In the genomic region with DNA sequence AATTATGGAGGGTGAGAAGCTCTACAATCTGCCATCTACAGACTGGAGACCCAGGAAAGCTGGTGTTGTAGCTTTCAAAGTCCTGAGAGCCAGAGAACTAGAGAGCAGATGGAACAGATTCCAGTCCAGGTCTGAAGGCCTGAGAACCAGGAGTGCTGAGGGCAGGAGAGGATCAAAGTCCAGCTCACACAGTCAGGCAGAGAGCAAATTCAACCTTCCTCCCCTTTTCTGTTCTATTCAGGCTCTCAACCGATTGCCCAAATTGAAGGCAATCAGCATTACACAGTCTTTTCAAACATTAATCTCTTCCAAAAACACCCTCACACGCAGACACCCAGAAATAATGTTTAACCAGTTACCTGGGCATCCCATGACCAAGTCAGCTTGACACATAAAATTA, we compare ENCODE assay signal across 17 cellular contexts. TPM values are rescaled to one million over a fixed set of nuclear protein-coding genes. Genes with fewer than 3 reads are reported as not detected.
DNase-seq lines count a peak whose midpoint lies in the region; ATAC-seq, FAIRE-seq and TF ChIP-seq lines count a peak whose summit lies in the region.
"Had no signal": no experiment of that assay in that cellular context is flagged by ENCODE, and none has a peak within 500 bp of the region (broad histone marks: within the 10 kb centered on the region; RNA-seq: fewer than 3 reads in every experiment).

No MANE protein-coding gene starts in this region.

- no peak for TF ChIP-seq CTCF in body of pancreas (IDR thresholded peaks at IDR 0.05)
- TF ChIP-seq CTCF in mucosa of descending colon (IDR thresholded peaks at IDR 0.05) = no peak
- TF ChIP-seq CTCF in transverse colon (IDR thresholded peaks at IDR 0.05) = no peak
- TF ChIP-seq CTCF in adrenal gland (IDR thresholded peaks at IDR 0.05) = no peak

- TF ChIP-seq POLR2A in body of pancreas (IDR thresholded peaks at IDR 0.05) (peak in 2 of 3 donors; percentile 21 to 38), transverse colon (IDR thresholded peaks at IDR 0.05) (peak; percentile 43), adrenal gland (IDR thresholded peaks at IDR 0.05) (no peak), H54 (IDR thresholded peaks at IDR 0.05; ENCODE audit: low read depth, low read length) (no peak)

- no peaks in the 10 kb centered on the region for H3K27me3 ChIP-seq in body of pancreas
- peaks cover 40% of the 10 kb centered on the region for H3K27me3 ChIP-seq in transverse colon
- peaks cover 39% of the 10 kb centered on the region for H3K27me3 ChIP-seq in adrenal gland
- H3K27me3 ChIP-seq: BE2C had no signal

- H3K9me3 ChIP-seq in body of pancreas (no peaks in the 10 kb centered on the region), mucosa of descending colon (no peaks in the 10 kb centered on the region), transverse colon (no peaks in the 10 kb centered on the region), adrenal gland (replicated peaks in 1 of 3) (no peaks in the 10 kb centered on the region)
- H3K9me3 ChIP-seq: A549, BE2C had no signal

- intact Hi-C loops in body of pancreas (cut with DNase I) = no loop called here
- intact Hi-C loops in left colon (cut with DNase I, micrococcal nuclease) = no loop called here
- intact Hi-C loops in mucosa of descending colon (cut with DNase I, micrococcal nuclease) = no loop called here
- intact Hi-C loops in transverse colon (cut with DNase I; ENCODE audit: low total_unique reads) = no loop called here
- intact Hi-C loops in adrenal gland (cut with DNase I) = no loop called here

- peak; percentile 71 to 84 (median 76) for DNase-seq in body of pancreas
- peak in 1 of 2 donors; percentile 57 for DNase-seq in left colon
- DNase-seq in mucosa of descending colon = peak in 2 of 3 donors; percentile 30 to 60
- no peak for DNase-seq in transverse colon
- no peak for DNase-seq in NK-92 treated with Interleukin-12 subunit alpha and Interleukin-12 subunit beta, amount 100 ng/mL, for 24 hours (lab: John Stamatoyannopoulos, UW)
- DNase-seq in adrenal gland = no peak
- no peak for DNase-seq in COLO829 (ENCODE audit: low spot score)
- DNase-seq in H54 (ENCODE audit: insufficient read length, low spot score) = no peak
- DNase-seq: BE2C; CD4-positive, alpha-beta memory T cell; COR-L47; GM23248; H9 had no signal

- H3K27ac ChIP-seq in body of pancreas (peak overlapping the region in 3 of 4 donors; percentile 55 to 98 (median 96)), transverse colon (peak overlapping the region; percentile 5 to 93 (median 90)), adrenal gland (no peak overlapping the region)
- H3K27ac ChIP-seq: A549, GM23248 had no signal

- no peak for TF ChIP-seq EP300 in transverse colon (IDR thresholded peaks at IDR 0.05; ENCODE audit: low read depth)

- H3K4me1 ChIP-seq in body of pancreas = peaks cover 41% of the 10 kb centered on the region
- H3K4me1 ChIP-seq in mucosa of descending colon (ENCODE audit: low read depth) = peaks cover 10% of the 10 kb centered on the region
- H3K4me1 ChIP-seq in transverse colon = peaks cover 0 to 27% (median 13%) of the 10 kb centered on the region in 4 donors
- H3K4me1 ChIP-seq in adrenal gland (replicated peaks in 1 of 2) = no peaks in the 10 kb centered on the region
- H3K4me1 ChIP-seq: A549, BE2C had no signal

- no peaks in the 10 kb centered on the region for H3K36me3 ChIP-seq in body of pancreas (replicated peaks in 1 of 2; ENCODE audit: insufficient read depth in 1 of 2, low read depth in 2 of 2)
- no peaks in the 10 kb centered on the region for H3K36me3 ChIP-seq in mucosa of descending colon (ENCODE audit: low read depth)
- H3K36me3 ChIP-seq in transverse colon = no peaks in the 10 kb centered on the region
- no peaks in the 10 kb centered on the region for H3K36me3 ChIP-seq in adrenal gland (replicated peaks in 1 of 2)
- H3K36me3 ChIP-seq: BE2C had no signal

- in situ Hi-C loops in transverse colon (cut with MboI; ENCODE audit: low pct_ligation_motif_present in 1 of 4, low pct_unique_long_range_greater_than_20kb in 1 of 4, low sequenced_read_pairs in 3 of 4) = no loop called here

- no peak overlapping the region for H3K4me3 ChIP-seq in body of pancreas
- no peak overlapping the region for H3K4me3 ChIP-seq in mucosa of descending colon
- no peak overlapping the region for H3K4me3 ChIP-seq in transverse colon
- no peak overlapping the region for H3K4me3 ChIP-seq in adrenal gland
- H3K4me3 ChIP-seq: A549, GM23248 had no signal

- peak; percentile 48 for ATAC-seq in body of pancreas
- peak; percentile 10 for ATAC-seq in left colon
- peak; percentile 11 for ATAC-seq in mucosa of descending colon
- ATAC-seq: A549 had no signal

- 0 to 12% methylated on average over 2 of the region's 2 CpGs for whole genome bisulfite sequencing in body of pancreas, 2 donors
- WGBS in transverse colon (ENCODE audit: low coverage in 1 of 2), 2 donors = 46% methylated on average over 2 of the region's 2 CpGs; no CpG with 5 or more reads in 1 of the 2 donors
- 0 to 55% (median 48%) methylated on average over 2 of the region's 2 CpGs for WGBS in adrenal gland, 4 donors

- FAIRE-seq in H54 (lab: Jason Lieb, UNC) = no peak
- FAIRE-seq: A549, D721Med had no signal

RNA-seq across cellular contexts. Expression of gene TMPRSS2, which starts 2.5 kb away (rescaled TPM):
- total RNA-seq in body of pancreas (10 to 100 TPM; 45.7 to 60.3 TPM), left colon (100 to 1,000 TPM; 471 to 667 TPM), mucosa of descending colon (100 to 1,000 TPM; 283 to 624 (median 566) TPM), transverse colon (100 to 1,000 TPM in 3 of 4 donors, 10 to 100 TPM in 1; 65.3 to 557 (median 485) TPM), adrenal gland (under 1 TPM in 2 of 8 donors, not detected in 6; 0.43 to 0.61 TPM)
- under 1 TPM in 2 of 3 donors, not detected in 1; 0.16 to 0.17 TPM for polyA plus RNA-seq in adrenal gland
- total RNA-seq: CD4-positive, alpha-beta memory T cell; GM23248 had no signal
- polyA plus RNA-seq: A549; AG04450; CD4-positive, alpha-beta memory T cell; GM23248; IgD-negative memory B cell had no signal

Comparison
In these comparisons a context has a peak if more than half of its experiments do, and no peak if none do; other contexts are left out.
1. DNase-seq: peak in body of pancreas (4 of 4) and mucosa of descending colon (2 of 3); none in transverse colon (single experiment), NK-92 treated with Interleukin-12 subunit alpha and Interleukin-12 subunit beta, amount 100 ng/mL, for 24 hours (single experiment), adrenal gland (0 of 7), COLO829 (single experiment) and H54 (single experiment).
2. H3K27ac ChIP-seq: peak in body of pancreas (3 of 4) and transverse colon (4 of 4); none in adrenal gland (0 of 5).
3. POLR2A ChIP-seq: peak in body of pancreas (2 of 3) and transverse colon (single experiment); none in adrenal gland (0 of 2) and H54 (single experiment).
4. RNA of gene TMPRSS2, which starts 2.5 kb away (total RNA-seq): 471 to 667 TPM in left colon, 283 to 624 TPM in mucosa of descending colon, 65.3 to 557 TPM in transverse colon and 45.7 to 60.3 TPM in body of pancreas; 0.43 to 0.61 TPM in adrenal gland; every median in the first group is over 10 times any median in the second.
5. Peak in every context shown above with its lines, with median percentiles within 50 percentile points of each other: ATAC-seq.